Comparison of ENCODE assay signal across 22 cellular contexts in the genomic region with DNA sequence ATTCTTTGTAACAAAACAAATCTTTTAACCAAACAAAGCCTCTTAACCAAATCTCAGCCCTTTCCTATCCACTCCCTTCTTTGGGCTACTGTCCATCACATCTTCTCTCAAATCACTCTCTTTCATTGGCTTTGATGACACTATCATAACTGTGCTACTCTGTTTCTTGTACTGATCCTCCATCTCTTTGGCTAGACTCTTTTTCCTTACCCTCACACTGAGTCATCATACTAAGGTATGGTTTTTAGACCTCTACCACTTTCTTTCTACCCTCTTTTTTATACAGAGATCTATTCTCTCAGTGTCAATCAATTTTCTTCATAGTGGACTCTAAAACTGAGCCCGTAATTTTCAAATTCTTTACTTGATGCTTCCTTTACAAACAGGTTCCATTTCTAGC.
"Had no signal": no experiment of that assay in that cellular context is flagged by ENCODE, and none has a peak within 500 bp of the region (broad histone marks: within the 10 kb centered on the region; RNA-seq: fewer than 3 reads in every experiment).

No MANE protein-coding gene starts in this region.

- H3K4me1 Mint-ChIP-seq: neural progenitor cell; stimulated activated memory B cell treated with anti-CD40 and anti-IgM and Interleukin-4, amounts not matched to agents 10 μg/mL and 1 μg/mL and 100 μg/mL, for 72 hours had no signal

- H3K36me3 ChIP-seq: brain microvascular endothelial cell had no signal

- H3K9me3 ChIP-seq: lower lobe of right lung, thoracic aorta, vagina had no signal

- H3K27ac ChIP-seq: brain microvascular endothelial cell, foreskin keratinocyte, lower lobe of right lung, neural progenitor cell, thoracic aorta, vagina had no signal

- H3K9me3 Mint-ChIP-seq: activated B cell treated with CpG ODN at 0.5 μM for 24 hours; activated CD4-positive, alpha-beta memory T cell treated with anti-CD3 and anti-CD28 coated beads, Interleukin-2, amount 10 ng/mL, durations not matched to agents 7 days and 5 days; activated CD4-positive, alpha-beta T cell treated with anti-CD3 and anti-CD28 coated beads, Interleukin-2, amount 10 ng/mL, durations not matched to agents 24 days and 14 days; dendritic cell treated with granulocyte-macrophage colony-stimulating factor and Interleukin-4, amounts not matched to agents 40 ng/mL and 50 ng/mL, for 4 days; naive B cell; neural progenitor cell; stimulated activated memory B cell treated with anti-CD40 and anti-IgM and Interleukin-4, amounts not matched to agents 10 μg/mL and 1 μg/mL and 100 μg/mL, for 72 hours; T-helper 1 cell treated with Interleukin-12 subunit alpha and Interleukin-12 subunit beta and Interleukin-4 antibody, amounts not matched to agents 30 μg/mL and 1 μg/mL, for 36 hours; type B pancreatic cell had no signal

- ATAC-seq: foreskin keratinocyte; lower lobe of right lung; sciatic nerve; stimulated activated memory B cell treated with anti-CD40 and anti-IgM and Interleukin-4, amounts not matched to agents 10 μg/mL and 1 μg/mL and 100 μg/mL, for 72 hours had no signal

- H3K4me3 Mint-ChIP-seq: activated B cell treated with CpG ODN at 0.5 μM for 24 hours; activated CD4-positive, alpha-beta memory T cell treated with anti-CD3 and anti-CD28 coated beads, Interleukin-2, amount 10 ng/mL, durations not matched to agents 7 days and 5 days; activated CD4-positive, alpha-beta T cell treated with anti-CD3 and anti-CD28 coated beads, Interleukin-2, amount 10 ng/mL, durations not matched to agents 24 days and 14 days; dendritic cell treated with granulocyte-macrophage colony-stimulating factor and Interleukin-4, amounts not matched to agents 40 ng/mL and 50 ng/mL, for 4 days; naive B cell; neural progenitor cell; stimulated activated memory B cell treated with anti-CD40 and anti-IgM and Interleukin-4, amounts not matched to agents 10 μg/mL and 1 μg/mL and 100 μg/mL, for 72 hours; T-helper 1 cell treated with Interleukin-12 subunit alpha and Interleukin-12 subunit beta and Interleukin-4 antibody, amounts not matched to agents 30 μg/mL and 1 μg/mL, for 36 hours; type B pancreatic cell had no signal

- H3K4me3 ChIP-seq: lower lobe of right lung, neural progenitor cell, thoracic aorta, vagina had no signal

- H3K27ac Mint-ChIP-seq: activated B cell treated with CpG ODN at 0.5 μM for 24 hours; activated CD4-positive, alpha-beta memory T cell treated with anti-CD3 and anti-CD28 coated beads, Interleukin-2, amount 10 ng/mL, durations not matched to agents 7 days and 5 days; activated CD4-positive, alpha-beta T cell treated with anti-CD3 and anti-CD28 coated beads, Interleukin-2, amount 10 ng/mL, durations not matched to agents 24 days and 14 days; dendritic cell treated with granulocyte-macrophage colony-stimulating factor and Interleukin-4, amounts not matched to agents 40 ng/mL and 50 ng/mL, for 4 days; neural progenitor cell; stimulated activated memory B cell treated with anti-CD40 and anti-IgM and Interleukin-4, amounts not matched to agents 10 μg/mL and 1 μg/mL and 100 μg/mL, for 72 hours; T-helper 1 cell treated with Interleukin-12 subunit alpha and Interleukin-12 subunit beta and Interleukin-4 antibody, amounts not matched to agents 30 μg/mL and 1 μg/mL, for 36 hours; type B pancreatic cell had no signal

- DNase-seq: activated B cell treated with CpG ODN at 0.5 μM for 24 hours; activated CD4-positive, alpha-beta memory T cell treated with anti-CD3 and anti-CD28 coated beads, Interleukin-2, amount 10 ng/mL, durations not matched to agents 7 days and 5 days; activated CD4-positive, alpha-beta T cell treated with anti-CD3 and anti-CD28 coated beads, Interleukin-2, amount 10 ng/mL, durations not matched to agents 24 days and 14 days; activated gamma-delta T cell; aorta; brain microvascular endothelial cell; caudate nucleus; effector CD8-positive, alpha-beta T cell; erythroblast; foreskin keratinocyte; lower lobe of right lung; naive B cell; small intestine; stimulated activated CD4-positive, alpha-beta T cell treated with anti-CD3 and anti-CD28 coated beads, Interleukin-2, amount 100 ng/mL, for 24 hours had no signal

- H3K27me3 Mint-ChIP-seq: activated B cell treated with CpG ODN at 0.5 μM for 24 hours; activated CD4-positive, alpha-beta memory T cell treated with anti-CD3 and anti-CD28 coated beads, Interleukin-2, amount 10 ng/mL, durations not matched to agents 7 days and 5 days; activated CD4-positive, alpha-beta T cell treated with anti-CD3 and anti-CD28 coated beads, Interleukin-2, amount 10 ng/mL, durations not matched to agents 24 days and 14 days; dendritic cell treated with granulocyte-macrophage colony-stimulating factor and Interleukin-4, amounts not matched to agents 40 ng/mL and 50 ng/mL, for 4 days; naive B cell; stimulated activated memory B cell treated with anti-CD40 and anti-IgM and Interleukin-4, amounts not matched to agents 10 μg/mL and 1 μg/mL and 100 μg/mL, for 72 hours; type B pancreatic cell had no signal

- H3K4me1 ChIP-seq: foreskin keratinocyte, lower lobe of right lung, neural progenitor cell, vagina had no signal

- H3K27me3 ChIP-seq: brain microvascular endothelial cell, foreskin keratinocyte, neural progenitor cell, vagina had no signal
